In the genomic region with DNA sequence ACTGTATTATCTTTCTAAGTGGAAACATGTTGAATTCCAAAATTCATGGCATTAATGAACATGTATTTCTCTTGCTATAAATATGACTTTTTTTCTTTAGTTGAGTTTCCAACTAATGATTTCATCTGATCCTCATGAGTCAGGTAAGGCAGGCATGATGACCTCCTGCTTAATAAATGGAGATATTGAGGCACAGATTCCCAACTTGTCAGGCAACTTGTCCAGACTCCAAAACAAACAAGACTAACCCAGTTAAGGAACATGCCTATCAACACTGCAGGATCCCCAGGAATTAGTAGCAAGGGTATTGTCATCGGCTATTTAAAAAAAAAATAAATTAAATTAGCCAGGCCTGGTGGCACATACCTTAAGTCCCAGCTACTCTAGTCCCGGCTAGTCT, we compare ENCODE assay signal across 31 cellular contexts.
"Had no signal": no experiment of that assay in that cellular context is flagged by ENCODE, and none has a peak within 500 bp of the region (broad histone marks: within the 10 kb centered on the region; RNA-seq: fewer than 3 reads in every experiment).

No MANE protein-coding gene starts in this region.

- H3K36me3 ChIP-seq: ascending aorta, breast epithelium, esophagus muscularis mucosa, gastrocnemius medialis, heart left ventricle had no signal

- H3K27ac ChIP-seq: ascending aorta, breast epithelium, coronary artery, dorsolateral prefrontal cortex, esophagus muscularis mucosa, foreskin keratinocyte, gastrocnemius medialis, heart left ventricle had no signal

- H3K4me1 ChIP-seq: ascending aorta, breast epithelium, esophagus muscularis mucosa, foreskin keratinocyte, gastrocnemius medialis, heart left ventricle had no signal

- ATAC-seq: activated naive CD4-positive, alpha-beta T cell treated with anti-CD3 and anti-CD28 coated beads, Interleukin-2, amount 50 U/mL, for 72 hours; activated T-cell treated with anti-CD3 and anti-CD28 coated beads, Interleukin-2, amount 50 U/mL, for 72 hours; foreskin keratinocyte; gastrocnemius medialis; heart left ventricle; WTC11 had no signal

- H3K9me3 ChIP-seq: ascending aorta, breast epithelium, esophagus muscularis mucosa, gastrocnemius medialis, heart left ventricle had no signal

- H3K9me3 Mint-ChIP-seq: activated CD4-positive, alpha-beta memory T cell treated with anti-CD3 and anti-CD28 coated beads, Interleukin-2, amount 10 ng/mL, durations not matched to agents 7 days and 5 days; activated CD4-positive, alpha-beta T cell treated with anti-CD3 and anti-CD28 coated beads, Interleukin-2, amount 10 ng/mL, durations not matched to agents 7 days and 5 days; activated naive CD4-positive, alpha-beta T cell treated with anti-CD3 and anti-CD28 coated beads, Interleukin-2, amount 10 ng/mL, durations not matched to agents 7 days and 5 days; activated naive CD4-positive, alpha-beta T cell treated with anti-CD3 and anti-CD28 coated beads, Interleukin-2, amount 50 U/mL, for 72 hours; activated naive CD8-positive, alpha-beta T cell treated with anti-CD3 and anti-CD28 coated beads, Interleukin-2, amount 10 ng/mL, durations not matched to agents 7 days and 5 days; activated T-cell treated with anti-CD3 and anti-CD28 coated beads, Interleukin-2, amount 50 U/mL, for 24 hours; activated T-cell treated with anti-CD3 and anti-CD28 coated beads, Interleukin-2, amount 50 U/mL, for 72 hours; brain; central memory CD8-positive, alpha-beta T cell; WTC11 had no signal

- H3K4me1 Mint-ChIP-seq: activated CD4-positive, alpha-beta memory T cell treated with anti-CD3 and anti-CD28 coated beads, Interleukin-2, amount 10 ng/mL, durations not matched to agents 7 days and 5 days; activated CD4-positive, alpha-beta T cell treated with anti-CD3 and anti-CD28 coated beads, Interleukin-2, amount 10 ng/mL, durations not matched to agents 7 days and 5 days; activated naive CD4-positive, alpha-beta T cell treated with anti-CD3 and anti-CD28 coated beads, Interleukin-2, amount 10 ng/mL, durations not matched to agents 7 days and 5 days; brain had no signal

- H3K27me3 Mint-ChIP-seq: activated CD4-positive, alpha-beta memory T cell treated with anti-CD3 and anti-CD28 coated beads, Interleukin-2, amount 10 ng/mL, durations not matched to agents 7 days and 5 days; activated CD4-positive, alpha-beta T cell treated with anti-CD3 and anti-CD28 coated beads, Interleukin-2, amount 10 ng/mL, durations not matched to agents 7 days and 5 days; activated naive CD4-positive, alpha-beta T cell treated with anti-CD3 and anti-CD28 coated beads, Interleukin-2, amount 10 ng/mL, durations not matched to agents 7 days and 5 days; activated naive CD8-positive, alpha-beta T cell treated with anti-CD3 and anti-CD28 coated beads, Interleukin-2, amount 10 ng/mL, durations not matched to agents 7 days and 5 days; activated T-cell treated with anti-CD3 and anti-CD28 coated beads, Interleukin-2, amount 50 U/mL, for 24 hours; brain; dendritic cell treated with granulocyte-macrophage colony-stimulating factor and Interleukin-4, amounts not matched to agents 40 ng/mL and 50 ng/mL, for 4 days had no signal

- H3K36me3 Mint-ChIP-seq: activated naive CD4-positive, alpha-beta T cell treated with anti-CD3 and anti-CD28 coated beads, Interleukin-2, amount 10 ng/mL, durations not matched to agents 7 days and 5 days; activated naive CD4-positive, alpha-beta T cell treated with anti-CD3 and anti-CD28 coated beads, Interleukin-2, amount 50 U/mL, for 72 hours; activated naive CD8-positive, alpha-beta T cell treated with anti-CD3 and anti-CD28 coated beads, Interleukin-2, amount 10 ng/mL, durations not matched to agents 7 days and 5 days; brain; WTC11 had no signal

- DNase-seq: activated CD4-positive, alpha-beta memory T cell treated with anti-CD3 and anti-CD28 coated beads, Interleukin-2, amount 10 ng/mL, durations not matched to agents 7 days and 5 days; activated CD4-positive, alpha-beta T cell treated with anti-CD3 and anti-CD28 coated beads for 1 hour; activated CD4-positive, alpha-beta T cell treated with anti-CD3 and anti-CD28 coated beads for 4 hours; activated CD4-positive, alpha-beta T cell treated with anti-CD3 and anti-CD28 coated beads, Interleukin-2, amount 10 ng/mL, durations not matched to agents 7 days and 5 days; activated CD4-positive, alpha-beta T cell treated with anti-CD3 and anti-CD28 coated beads, Interleukin-2, amount 50 U/mL, for 4 hours; activated CD8-positive, alpha-beta memory T cell treated with anti-CD3 and anti-CD28 coated beads, Interleukin-2, amount 50 U/mL, for 48 hours; activated gamma-delta T cell; activated naive CD4-positive, alpha-beta T cell; activated naive CD4-positive, alpha-beta T cell treated with anti-CD3 and anti-CD28 coated beads, Interleukin-2, amount 10 ng/mL, durations not matched to agents 7 days and 5 days; activated naive CD8-positive, alpha-beta T cell treated with anti-CD3 and anti-CD28 coated beads, Interleukin-2, amount 10 ng/mL, durations not matched to agents 7 days and 5 days; activated T-cell treated with anti-CD3 and anti-CD28 coated beads for 4 hours; activated T-cell treated with anti-CD3 and anti-CD28 coated beads, Interleukin-2, amount 50 U/mL, for 24 hours; activated T-cell treated with anti-CD3 and anti-CD28 coated beads, Interleukin-2, amount 50 U/mL, for 72 hours; dorsolateral prefrontal cortex; effector memory CD4-positive, alpha-beta T cell; endodermal cell; erythroblast; foreskin keratinocyte; gastrocnemius medialis; glutamatergic neuron; heart left ventricle; T-helper 2 cell had no signal

- H3K27ac Mint-ChIP-seq: activated CD4-positive, alpha-beta memory T cell treated with anti-CD3 and anti-CD28 coated beads, Interleukin-2, amount 10 ng/mL, durations not matched to agents 7 days and 5 days; activated CD4-positive, alpha-beta T cell treated with anti-CD3 and anti-CD28 coated beads, Interleukin-2, amount 10 ng/mL, durations not matched to agents 7 days and 5 days; activated naive CD4-positive, alpha-beta T cell treated with anti-CD3 and anti-CD28 coated beads, Interleukin-2, amount 10 ng/mL, durations not matched to agents 7 days and 5 days; activated naive CD4-positive, alpha-beta T cell treated with anti-CD3 and anti-CD28 coated beads, Interleukin-2, amount 50 U/mL, for 72 hours; activated naive CD8-positive, alpha-beta T cell treated with anti-CD3 and anti-CD28 coated beads, Interleukin-2, amount 10 ng/mL, durations not matched to agents 7 days and 5 days; activated T-cell treated with anti-CD3 and anti-CD28 coated beads, Interleukin-2, amount 50 U/mL, for 24 hours; activated T-cell treated with anti-CD3 and anti-CD28 coated beads, Interleukin-2, amount 50 U/mL, for 72 hours; brain; dendritic cell treated with granulocyte-macrophage colony-stimulating factor and Interleukin-4, amounts not matched to agents 40 ng/mL and 50 ng/mL, for 4 days; endodermal cell had no signal

- H3K4me3 Mint-ChIP-seq: activated CD4-positive, alpha-beta memory T cell treated with anti-CD3 and anti-CD28 coated beads, Interleukin-2, amount 10 ng/mL, durations not matched to agents 7 days and 5 days; activated CD4-positive, alpha-beta T cell treated with anti-CD3 and anti-CD28 coated beads, Interleukin-2, amount 10 ng/mL, durations not matched to agents 7 days and 5 days; activated naive CD4-positive, alpha-beta T cell treated with anti-CD3 and anti-CD28 coated beads, Interleukin-2, amount 10 ng/mL, durations not matched to agents 7 days and 5 days; activated naive CD8-positive, alpha-beta T cell treated with anti-CD3 and anti-CD28 coated beads, Interleukin-2, amount 10 ng/mL, durations not matched to agents 7 days and 5 days; activated T-cell treated with anti-CD3 and anti-CD28 coated beads, Interleukin-2, amount 50 U/mL, for 24 hours; activated T-cell treated with anti-CD3 and anti-CD28 coated beads, Interleukin-2, amount 50 U/mL, for 72 hours; brain; central memory CD8-positive, alpha-beta T cell; dendritic cell treated with granulocyte-macrophage colony-stimulating factor and Interleukin-4, amounts not matched to agents 40 ng/mL and 50 ng/mL, for 4 days; endodermal cell; WTC11 had no signal

- H3K27me3 ChIP-seq: ascending aorta, breast epithelium, dorsolateral prefrontal cortex, foreskin keratinocyte, gastrocnemius medialis, heart left ventricle had no signal

- H3K4me3 ChIP-seq: ascending aorta, breast epithelium, coronary artery, dorsolateral prefrontal cortex, esophagus muscularis mucosa, gastrocnemius medialis, heart left ventricle had no signal
